ENCODE assay signal across 11 cellular contexts in genomic region chr2:183543731-183544130, GRCh38.
DNase-seq lines count a peak whose midpoint lies in the region; ATAC-seq and TF ChIP-seq lines count a peak whose summit lies in the region.
"Had no signal": no experiment of that assay in that cellular context is flagged by ENCODE, and none has a peak within 500 bp of the region (broad histone marks: within the 10 kb centered on the region; RNA-seq: fewer than 3 reads in every experiment).

No MANE protein-coding gene starts in this region.

- no peaks in the 10 kb centered on the region for H3K27me3 Mint-ChIP-seq in T-helper 2 cell treated with Interferon-gamma antibody and Interleukin-4, amounts not matched to agents 5 μg/mL and 100 μg/mL, for 36 hours (ENCODE audit: low read depth)
- peaks cover 4% of the 10 kb centered on the region for H3K27me3 Mint-ChIP-seq in progenitor cell of endocrine pancreas

- peak; percentile 90 for ATAC-seq in GM19035 (IDR thresholded peaks at IDR 0.05; ENCODE audit: unreplicated experiment)
- ATAC-seq in HG02970 (IDR thresholded peaks at IDR 0.05; ENCODE audit: low FRiP score, unreplicated experiment): peak; percentile 87
- no peak for ATAC-seq in PC-3

- H3F3A ChIP-seq in PC-3 (ENCODE audit: low read length, unreplicated experiment): no peaks in the 10 kb centered on the region

- no peak overlapping the region for H2AFZ ChIP-seq in PC-3 (ENCODE audit: low read length)

- peaks cover 22% of the 10 kb centered on the region for H3K9me3 Mint-ChIP-seq in T-helper 2 cell treated with Interferon-gamma antibody and Interleukin-4, amounts not matched to agents 5 μg/mL and 100 μg/mL, for 36 hours
- H3K9me3 Mint-ChIP-seq in progenitor cell of endocrine pancreas (ENCODE audit: low read depth): peaks cover 21% of the 10 kb centered on the region

- in situ Hi-C loops in Caki2 (cut with HindIII; ENCODE audit: low pct_unique_long_range_greater_than_20kb, low sequenced_read_pairs): no loop called here

- no peaks in the 10 kb centered on the region for H3K36me3 Mint-ChIP-seq in T-helper 2 cell treated with Interferon-gamma antibody and Interleukin-4, amounts not matched to agents 5 μg/mL and 100 μg/mL, for 36 hours (ENCODE audit: low read depth)
- peaks cover 3% of the 10 kb centered on the region for H3K36me3 Mint-ChIP-seq in progenitor cell of endocrine pancreas (ENCODE audit: insufficient read depth)

- H3K27ac ChIP-seq in PC-3 (ENCODE audit: low read length): no peak overlapping the region
- H3K27ac ChIP-seq: thoracic aorta had no signal

- H4K20me1 ChIP-seq in PC-3 (ENCODE audit: low read length): no peaks in the 10 kb centered on the region

- POLR2A ChIA-PET in PC-3 (lab: Charles Lee; ENCODE audit: unreplicated experiment): no interaction called here

- no peak overlapping the region for H3K27ac Mint-ChIP-seq in T-helper 2 cell treated with Interferon-gamma antibody and Interleukin-4, amounts not matched to agents 5 μg/mL and 100 μg/mL, for 36 hours
- no peak overlapping the region for H3K27ac Mint-ChIP-seq in progenitor cell of endocrine pancreas

- H3K27me3 ChIP-seq in PC-3 (ENCODE audit: low read length): no peaks in the 10 kb centered on the region

- TF ChIP-seq CTCF in PC-3 (conservative IDR thresholded peaks at IDR 0.05; ENCODE audit: low read depth, low read length) (no peak), progenitor cell of endocrine pancreas (IDR thresholded peaks at IDR 0.05; ENCODE audit: unreplicated experiment) (no peak)

- H3K4me1 ChIP-seq in PC-3 (ENCODE audit: insufficient read depth, low read length): no peaks in the 10 kb centered on the region; the same call in 1 of the 2 replicates

- H3K4me2 ChIP-seq in PC-3 (ENCODE audit: low read length): 0 out of 2 replicates have a peak overlapping the region, but pooled peaks have one; percentile 28

- H3K4me3 ChIP-seq in PC-3 (ENCODE audit: low read length): no peak overlapping the region
- H3K4me3 ChIP-seq: thoracic aorta had no signal

- H3K9me2 ChIP-seq in PC-3 (replicated peaks; ENCODE audit: low read length): no peaks in the 10 kb centered on the region

- H3K9me3 ChIP-seq in PC-3 (ENCODE audit: low read length): no peaks in the 10 kb centered on the region
- H3K9me3 ChIP-seq: thoracic aorta had no signal

- H3K79me2 ChIP-seq in PC-3 (ENCODE audit: low read length): no peaks in the 10 kb centered on the region

- H3K4me1 Mint-ChIP-seq in T-helper 2 cell treated with Interferon-gamma antibody and Interleukin-4, amounts not matched to agents 5 μg/mL and 100 μg/mL, for 36 hours (ENCODE audit: low read depth): no peaks in the 10 kb centered on the region
- H3K4me1 Mint-ChIP-seq in progenitor cell of endocrine pancreas (ENCODE audit: low read depth): peaks cover 7% of the 10 kb centered on the region

- BruUV-seq in PC-3 (replicated peaks; lab: Mats Ljungman, UMichigan): no TSS peak

- intact Hi-C loops in PC-3 (cut with micrococcal nuclease): no loop called here

- no peaks in the 10 kb centered on the region for H3K36me3 ChIP-seq in PC-3 (ENCODE audit: low read depth, low read length)
- H3K36me3 ChIP-seq: thoracic aorta had no signal

- no peak overlapping the region for H3K9ac ChIP-seq in PC-3 (ENCODE audit: low read length)

- CTCF ChIA-PET in PC-3 (lab: Charles Lee): no interaction called here

- no peak overlapping the region for H3K4me3 Mint-ChIP-seq in T-helper 2 cell treated with Interferon-gamma antibody and Interleukin-4, amounts not matched to agents 5 μg/mL and 100 μg/mL, for 36 hours
- no peak overlapping the region for H3K4me3 Mint-ChIP-seq in progenitor cell of endocrine pancreas (ENCODE audit: low read depth)

- DNase-seq in Caki2 (ENCODE audit: low read depth) (peak; percentile 27), PC-3 (peak; percentile 41), progenitor cell of endocrine pancreas (ENCODE audit: low spot score, unreplicated experiment) (no peak), MV-4-11 (lab: John Stamatoyannopoulos, UW) (no peak)
- DNase-seq in T-helper 2 cell treated with Interferon-gamma antibody and Interleukin-4, amounts not matched to agents 5 μg/mL and 100 μg/mL, for 36 hours (ENCODE audit: low spot score): no peak
- DNase-seq in activated naive CD4-positive, alpha-beta T cell treated with Interleukin-2 at 50 U/mL for 16 hours: no peak
- DNase-seq: activated CD4-positive, CD25-positive, alpha-beta regulatory T cell treated with anti-CD3 and anti-CD28 coated beads, Interleukin-2, amount 50 U/mL, for 72 hours; NCI-H82 had no signal

Comparison
In these comparisons a context has a peak if more than half of its experiments do, and no peak if none do; other contexts are left out.
1. DNase-seq: peak in Caki2 (single experiment) and PC-3 (single experiment); none in T-helper 2 cell treated with Interferon-gamma antibody and Interleukin-4, amounts not matched to agents 5 μg/mL and 100 μg/mL, for 36 hours (single experiment), progenitor cell of endocrine pancreas (single experiment), activated naive CD4-positive, alpha-beta T cell treated with Interleukin-2 at 50 U/mL for 16 hours (single experiment) and MV-4-11 (single experiment).